In genomic region chr19:14301150-14301549, GRCh38 we compare ENCODE assay signal across 34 cellular contexts.
"Had no signal": no experiment of that assay in that cellular context is flagged by ENCODE, and none has a peak within 500 bp of the region (broad histone marks: within the 10 kb centered on the region; RNA-seq: fewer than 3 reads in every experiment).

No MANE protein-coding gene starts in this region.

- H3K27me3 ChIP-seq: adrenal gland, body of pancreas, brain microvascular endothelial cell, breast epithelium had no signal

- FAIRE-seq: astrocyte, TTC549 had no signal

- H3K36me3 ChIP-seq: adrenal gland, brain microvascular endothelial cell, breast epithelium had no signal

- DNase-seq: activated CD4-positive, alpha-beta memory T cell treated with anti-CD3 and anti-CD28 coated beads for 36 hours; activated CD4-positive, alpha-beta T cell treated with anti-CD3 and anti-CD28 coated beads for 4 hours; activated CD4-positive, alpha-beta T cell treated with anti-CD3 and anti-CD28 coated beads, Interleukin-2, amount 10 ng/mL, durations not matched to agents 24 days and 14 days; activated CD4-positive, alpha-beta T cell treated with anti-CD3 and anti-CD28 coated beads, Interleukin-2, amount 50 U/mL, for 1 hour; activated CD4-positive, alpha-beta T cell treated with anti-CD3 and anti-CD28 coated beads, Interleukin-2, amount 50 U/mL, for 4 hours; activated CD4-positive, CD25-positive, alpha-beta regulatory T cell; activated CD8-positive, alpha-beta memory T cell treated with anti-CD3 and anti-CD28 coated beads, Interleukin-2, amount 50 U/mL, for 4 hours; activated CD8-positive, alpha-beta T cell treated with anti-CD3 and anti-CD28 coated beads for 36 hours; activated effector memory CD4-positive, alpha-beta T cell treated with anti-CD3 and anti-CD28 coated beads, Interleukin-2, amount 50 U/mL, for 16 hours; activated gamma-delta T cell treated with Interleukin-2 at 50 U/mL for 16 hours; activated naive CD4-positive, alpha-beta T cell; activated naive CD4-positive, alpha-beta T cell treated with anti-CD3 and anti-CD28 coated beads for 36 hours; activated naive CD4-positive, alpha-beta T cell treated with anti-CD3 and anti-CD28 coated beads, Interleukin-2, amount 50 U/mL, for 16 hours; activated naive CD8-positive, alpha-beta T cell treated with anti-CD3 and anti-CD28 coated beads for 36 hours; activated T-cell treated with anti-CD3 and anti-CD28 coated beads for 4 hours; activated T-cell treated with anti-CD3 and anti-CD28 coated beads, Interleukin-2, amount 50 U/mL, for 1 hour; activated T-cell treated with anti-CD3 and anti-CD28 coated beads, Interleukin-2, amount 50 U/mL, for 4 hours; activated T-cell treated with anti-CD3 and anti-CD28 coated beads, Interleukin-2, amount 50 U/mL, for 72 hours; adrenal gland; amniotic stem cell; aorta; body of pancreas; brain microvascular endothelial cell; central memory CD4-positive, alpha-beta T cell; T-helper 1 cell; T-helper 2 cell; T-helper 9 cell had no signal

- ATAC-seq: activated CD4-positive, CD25-positive, alpha-beta regulatory T cell treated with anti-CD3 and anti-CD28 coated beads, Interleukin-2, amount 50 U/mL, for 24 hours; activated CD8-positive, alpha-beta T cell treated with anti-CD3 and anti-CD28 coated beads for 36 hours; activated naive CD4-positive, alpha-beta T cell treated with anti-CD3 and anti-CD28 coated beads, Interleukin-2, amount 50 U/mL, for 72 hours; activated T-cell treated with anti-CD3 and anti-CD28 coated beads, Interleukin-2, amount 50 U/mL, for 4 hours; activated T-cell treated with anti-CD3 and anti-CD28 coated beads, Interleukin-2, amount 50 U/mL, for 72 hours; activated T-helper 17 cell treated with anti-CD3 and anti-CD28 coated beads, Interleukin-2, amount 50 U/mL, for 72 hours; body of pancreas had no signal

- H3K9me3 ChIP-seq: adrenal gland, body of pancreas, breast epithelium had no signal

- H3K4me1 ChIP-seq: adrenal gland, body of pancreas, breast epithelium had no signal

- H3K27ac ChIP-seq: adrenal gland, body of pancreas, brain microvascular endothelial cell, breast epithelium, VCaP had no signal

- H3K4me3 ChIP-seq: adrenal gland, body of pancreas, breast epithelium had no signal
